ENCODE assay signal across 24 cellular contexts in genomic region chr7:154777908-154778307, GRCh38.
DNase-seq lines count a peak whose midpoint lies in the region; ATAC-seq, FAIRE-seq and TF ChIP-seq lines count a peak whose summit lies in the region.
"Had no signal": no experiment of that assay in that cellular context is flagged by ENCODE, and none has a peak within 500 bp of the region (broad histone marks: within the 10 kb centered on the region; RNA-seq: fewer than 3 reads in every experiment).

No MANE protein-coding gene starts in this region.

- no peak for TF ChIP-seq POLR2A in HepG2 (IDR thresholded peaks at IDR 0.05; ENCODE audit: insufficient read depth in 1 of 2, low read depth in 2 of 2, low read length in 2 of 2)
- TF ChIP-seq POLR2A in right lobe of liver (IDR thresholded peaks at IDR 0.05): no peak

- intact Hi-C loops in HepG2 (cut with micrococcal nuclease; ENCODE audit: unreplicated experiment) (no loop called here), right lobe of liver (cut with DNase I) (no loop called here), OCI-LY7 (cut with micrococcal nuclease; ENCODE audit: unreplicated experiment) (no loop called here), head of caudate nucleus (cut with DNase I) (no loop called here)

- no peaks in the 10 kb centered on the region for H3K9me2 ChIP-seq in OCI-LY7 (ENCODE audit: insufficient read depth, low read length)

- CTCF ChIA-PET in HepG2 (lab: Yijun Ruan, JAX; ENCODE audit: low intra/inter-chr PET ratio, low total read pairs): no interaction called here
- CTCF ChIA-PET in OCI-LY7 (lab: Charles Lee; ENCODE audit: unreplicated experiment): no interaction called here

- H3K9ac ChIP-seq in HepG2 (ENCODE audit: insufficient read depth, low read depth, low read length): no peak overlapping the region

- H3K4me2 ChIP-seq in HepG2 (ENCODE audit: low read depth, low read length) (no peak overlapping the region), OCI-LY7 (ENCODE audit: low read length) (peak overlapping the region; percentile 59)

- H3K27ac Mint-ChIP-seq in memory B cell: no peak overlapping the region
- H3K27ac Mint-ChIP-seq: T-cell had no signal

- H3K27me3 ChIP-seq in HepG2 (ENCODE audit: control insufficient read depth in 1 of 2, insufficient read depth in 2 of 2, low read length in 2 of 2) (peaks cover 0 to 3% of the 10 kb centered on the region in 2 experiments; a peak in 2 of 5 replicates), right lobe of liver (no peaks in the 10 kb centered on the region)

- POLR2A ChIA-PET in HepG2 (lab: Yijun Ruan, JAX) (no interaction called here), OCI-LY7 (lab: Charles Lee) (interaction anchor here (0.7 kb wide), 1 partner anchor 17 kb away, joined by 3 read pairs; no protein-coding TSS in a partner anchor)

- H4K20me1 ChIP-seq in HepG2 (ENCODE audit: insufficient read depth, low read length): no peaks in the 10 kb centered on the region
- H4K20me1 ChIP-seq in OCI-LY7 (ENCODE audit: insufficient read depth, low read length): no peaks in the 10 kb centered on the region

- H3K4me3 ChIP-seq in HepG2 (replicated peaks in 1 of 3; ENCODE audit: insufficient read depth in 1 of 3, low read depth in 2 of 3, low read length in 3 of 3): no peak overlapping the region
- H3K4me3 ChIP-seq in right lobe of liver: no peak overlapping the region
- no peak overlapping the region for H3K4me3 ChIP-seq in OCI-LY7 (ENCODE audit: low read depth, low read length, poor library complexity, severe bottlenecking)

- peaks cover 6% of the 10 kb centered on the region for H3K27me3 Mint-ChIP-seq in memory B cell
- H3K27me3 Mint-ChIP-seq: T-cell had no signal

- no peak for TF ChIP-seq RAD21 in HepG2 (CRISPR knock-in tag; IDR thresholded peaks at IDR 0.05)

- H3K79me2 ChIP-seq in HepG2 (ENCODE audit: insufficient read depth, low read length): no peaks in the 10 kb centered on the region
- no peaks in the 10 kb centered on the region for H3K79me2 ChIP-seq in OCI-LY7 (ENCODE audit: insufficient read depth, low read depth, low read length)

- peaks cover 2% of the 10 kb centered on the region for H3K36me3 Mint-ChIP-seq in memory B cell
- H3K36me3 Mint-ChIP-seq: T-cell had no signal

- H3K36me3 ChIP-seq in HepG2 (replicated peaks in 1 of 2; ENCODE audit: control insufficient read depth in 1 of 2, insufficient read depth in 2 of 2, low read length in 2 of 2) (no peaks in the 10 kb centered on the region), right lobe of liver (no peaks in the 10 kb centered on the region), OCI-LY7 (ENCODE audit: insufficient read depth, low read length) (no peaks in the 10 kb centered on the region)

- TF ChIP-seq EP300 in HepG2 (IDR thresholded peaks at IDR 0.05; ENCODE audit: low read depth in 2 of 2, low read length in 2 of 2) (no peak), HepG2 (CRISPR knock-in tag; IDR thresholded peaks at IDR 0.05; ENCODE audit: borderline replicate concordance) (no peak)

- 39% methylated on average over 6 of the region's 6 CpGs for WGBS in HepG2 (ENCODE audit: low lambda C conversion rate)
- 72% methylated on average over 6 of the region's 6 CpGs for whole genome bisulfite sequencing in right lobe of liver (ENCODE audit: insufficient coverage, low coverage, low lambda C conversion rate, missing lambda C conversion rate)

- BruUV-seq in HepG2 (replicated peaks; lab: Mats Ljungman, UMichigan): no TSS peak
- BruUV-seq in OCI-LY7 (replicated peaks; lab: Mats Ljungman, UMichigan): no TSS peak

- TF ChIP-seq CTCF in HepG2 (CRISPR knock-in tag; IDR thresholded peaks at IDR 0.05): no peak
- TF ChIP-seq CTCF in right lobe of liver (IDR thresholded peaks at IDR 0.05): no peak
- TF ChIP-seq CTCF in OCI-LY7 (conservative IDR thresholded peaks at IDR 0.05; ENCODE audit: low read length): no peak

- H3K4me1 Mint-ChIP-seq in memory B cell: peaks cover 11% of the 10 kb centered on the region

- in situ Hi-C loops in HepG2 (cut with HindIII; ENCODE audit: extremely low pct_ligation_motif_present, low pct_unique_long_range_greater_than_20kb): no loop called here

- H3K4me3 Mint-ChIP-seq in memory B cell: peak overlapping the region; percentile 13
- H3K4me3 Mint-ChIP-seq: T-cell had no signal

- H3K4me1 ChIP-seq in HepG2 (ENCODE audit: insufficient read depth, low read length) (no peaks in the 10 kb centered on the region), right lobe of liver (no peaks in the 10 kb centered on the region), OCI-LY7 (ENCODE audit: insufficient read depth, low read length, poor library complexity, severe bottlenecking) (peaks cover 16% of the 10 kb centered on the region)

- H3K9me3 ChIP-seq in HepG2 (ENCODE audit: low read length) (no peaks in the 10 kb centered on the region), right lobe of liver (no peaks in the 10 kb centered on the region), OCI-LY7 (ENCODE audit: low read length) (no peaks in the 10 kb centered on the region)

- H3K27ac ChIP-seq in HepG2 (ENCODE audit: extremely low read length, insufficient read depth, low read length) (no peak overlapping the region), right lobe of liver (no peak overlapping the region), OCI-LY7 (ENCODE audit: low read depth, low read length, poor library complexity, severe bottlenecking) (no peak overlapping the region)
- H3K27ac ChIP-seq: C4-2B had no signal

- H3K9me3 Mint-ChIP-seq in memory B cell: peaks cover 12% of the 10 kb centered on the region

- ATAC-seq in HepG2: no peak
- ATAC-seq in right lobe of liver: no peak
- ATAC-seq in memory B cell (ENCODE audit: low read depth): no peak
- ATAC-seq: HCT116, T-cell had no signal

- H2AFZ ChIP-seq in HepG2 (ENCODE audit: low read length): no peak overlapping the region
- H2AFZ ChIP-seq in OCI-LY7 (ENCODE audit: low read length): peak overlapping the region; percentile 43

- DNase-seq in HepG2 (ENCODE audit: low spot score) (no peak), right lobe of liver (no peak), OCI-LY7 (ENCODE audit: low spot score) (no peak), memory B cell (ENCODE audit: low spot score in 2 of 2) (no peak), NOMO-1 (lab: John Stamatoyannopoulos, UW; ENCODE audit: unreplicated experiment in 2 of 2) (no peak), mesenteric fat pad (ENCODE audit: low spot score) (no peak), OCI-M2 (lab: John Stamatoyannopoulos, UW; ENCODE audit: unreplicated experiment) (no peak), head of caudate nucleus (no peak)
- DNase-seq: AML-193, DMS53, EL, KBM-7, NCI-H1105, NCI-H146, NCI-H2029, NCI-H2171, NCI-H345, NCI-H524 treated with DMSO at 0.1 percent for 48 hours, SIG-M5, T-cell had no signal

- no peak for FAIRE-seq in HepG2 (lab: Jason Lieb, UNC)
- FAIRE-seq: GM19239, H1 had no signal

TF ChIP-seq in HepG2, 621 proteins besides CTCF, POLR2A, EP300 and RAD21:
- no peak for TF ChIP-seq PRPF4 (IDR thresholded peaks at IDR 0.05; ENCODE audit: low read depth, low read length, poor library complexity, severe bottlenecking)
- TF ChIP-seq MNT (IDR thresholded peaks at IDR 0.05): peak; percentile 80
